ENCODE assay signal across 19 cellular contexts in genomic region chr14:105161314-105161713, GRCh38. TPM values are rescaled to one million over a fixed set of nuclear protein-coding genes. Genes with fewer than 3 reads are reported as not detected.
DNase-seq lines count a peak whose midpoint lies in the region; ATAC-seq and TF ChIP-seq lines count a peak whose summit lies in the region.
"Had no signal": no experiment of that assay in that cellular context is flagged by ENCODE, and none has a peak within 500 bp of the region (broad histone marks: within the 10 kb centered on the region; RNA-seq: fewer than 3 reads in every experiment).

No MANE protein-coding gene starts in this region.

- no peaks in the 10 kb centered on the region for H3K27me3 ChIP-seq in foreskin keratinocyte

- ATAC-seq in foreskin keratinocyte: peak; percentile 46
- no peak for ATAC-seq in stimulated activated naive CD8-positive, alpha-beta T cell treated with anti-CD3 and anti-CD28 coated beads, Interleukin-15, Interleukin-2, amounts not matched to agents 100 U/mL and 50 U/mL, for 24 hours
- ATAC-seq: activated T-cell treated with anti-CD3 and anti-CD28 coated beads, Interleukin-2, amount 50 U/mL, for 4 hours; heart right ventricle had no signal

- no peaks in the 10 kb centered on the region for H3K4me1 ChIP-seq in foreskin keratinocyte
- H3K4me1 ChIP-seq: tibial nerve had no signal

- no peak overlapping the region for H3K27ac ChIP-seq in foreskin keratinocyte
- H3K27ac ChIP-seq: heart right ventricle, tibial nerve had no signal

- DNase-seq in DMS79 treated with DMSO at 0.1 percent for 48 hours (lab: John Stamatoyannopoulos, UW): peak; percentile 77
- peak; percentile 97 for DNase-seq in NCI-H146 (lab: John Stamatoyannopoulos, UW)
- peak; percentile 57 for DNase-seq in NCI-H2196 (lab: John Stamatoyannopoulos, UW; ENCODE audit: unreplicated experiment)
- DNase-seq in foreskin keratinocyte: no peak
- DNase-seq in AML-193 (lab: John Stamatoyannopoulos, UW): no peak
- DNase-seq in activated effector memory CD4-positive, alpha-beta T cell treated with Interleukin-2 at 50 U/mL for 16 hours: no peak
- DNase-seq in stimulated activated naive CD8-positive, alpha-beta T cell treated with anti-CD3 and anti-CD28 coated beads, Interleukin-15, Interleukin-2, amounts not matched to agents 100 U/mL and 50 U/mL, for 24 hours: no peak
- DNase-seq: activated CD4-positive, CD25-positive, alpha-beta regulatory T cell treated with anti-CD3 and anti-CD28 coated beads, Interleukin-2, amount 50 U/mL, for 72 hours; activated naive CD4-positive, alpha-beta T cell treated with anti-CD3 and anti-CD28 coated beads for 36 hours; activated T-cell treated with anti-CD3 and anti-CD28 coated beads, Interleukin-2, amount 50 U/mL, for 4 hours; EL; heart right ventricle; immature natural killer cell; NCI-H2227 treated with DMSO at 0.1 percent for 48 hours; small intestine; stimulated activated CD4-positive, alpha-beta T cell treated with anti-CD3 and anti-CD28 coated beads, Interleukin-2, amount 100 ng/mL, for 48 hours; stimulated activated naive CD4-positive, alpha-beta T cell treated with Interleukin-2 at 50 U/mL for 16 hours; T1000 had no signal

- no peak for TF ChIP-seq CTCF in foreskin keratinocyte (conservative IDR thresholded peaks at IDR 0.05)

RNA-seq across cellular contexts. Expression of gene JAG2, which starts 7.3 kb away (rescaled TPM):
- total RNA-seq in foreskin keratinocyte: 27.4 and 45.2 TPM in 2 replicates
- 23.0 and 30.8 TPM in 2 replicates for polyA plus RNA-seq in foreskin keratinocyte

RNA-seq across cellular contexts. Expression of gene NUDT14, which starts 19.8 kb away (rescaled TPM):
- 30.3 and 31.8 TPM in 2 replicates for total RNA-seq in foreskin keratinocyte
- 43.7 and 44.3 TPM in 2 replicates for polyA plus RNA-seq in foreskin keratinocyte

Comparison
In these comparisons a context has a peak if more than half of its experiments do, and no peak if none do; other contexts are left out.
1. DNase-seq: peak in DMS79 treated with DMSO at 0.1 percent for 48 hours (single experiment), NCI-H146 (single experiment) and NCI-H2196 (single experiment); none in foreskin keratinocyte (0 of 2), AML-193 (0 of 2), activated effector memory CD4-positive, alpha-beta T cell treated with Interleukin-2 at 50 U/mL for 16 hours (single experiment) and stimulated activated naive CD8-positive, alpha-beta T cell treated with anti-CD3 and anti-CD28 coated beads, Interleukin-15, Interleukin-2, amounts not matched to agents 100 U/mL and 50 U/mL, for 24 hours (single experiment).